In genomic region chr11:96560727-96561126, GRCh38 we compare ENCODE assay signal across 1 cellular context.
DNase-seq lines count a peak whose midpoint lies in the region; ATAC-seq, FAIRE-seq and TF ChIP-seq lines count a peak whose summit lies in the region.
"Not testable (repeated sequence)": the region's sequence is repeated elsewhere in the genome, so short reads cannot be mapped to it uniquely, and the experiment has no call there.

No MANE protein-coding gene starts in this region.

- not testable (repeated sequence) for TF ChIP-seq EP300 in K562 (IDR thresholded peaks at IDR 0.05; ENCODE audit: low read length)

- in situ Hi-C loops in K562 (cut with MboI) = not testable (repeated sequence)

- CTCF ChIA-PET in K562 (lab: Yijun Ruan, JAX; ENCODE audit: low intra/inter-chr PET ratio) = not testable (repeated sequence)

- TF ChIP-seq CTCF in K562 (IDR thresholded peaks at IDR 0.05 in 2 of 3, conservative IDR thresholded peaks at IDR 0.05 in 1 of 3; ENCODE audit: insufficient read depth in 2 of 3, low read depth in 1 of 3, low read length in 3 of 3) = not testable (repeated sequence)

- POLR2A ChIA-PET in K562 (lab: Yijun Ruan, JAX) = not testable (repeated sequence)

- intact Hi-C loops in K562 (cut with micrococcal nuclease) = not testable (repeated sequence)

- H3K9me1 ChIP-seq in K562 (ENCODE audit: control insufficient read depth, insufficient read depth, low read length) = not testable (repeated sequence)

- not testable (repeated sequence) for H3K4me2 ChIP-seq in K562 (ENCODE audit: insufficient read depth, low read length)

- not testable (repeated sequence) for TF ChIP-seq RAD21 in K562 (CRISPR knock-in tag; conservative IDR thresholded peaks at IDR 0.05 in 1 of 2, IDR thresholded peaks at IDR 0.05 in 1 of 2)

- H3K9me3 ChIP-seq in K562 (replicated peaks; ENCODE audit: control insufficient read depth, insufficient read depth, low read depth, low read length) = not testable (repeated sequence)

- DNase-seq in K562 (ENCODE audit: extremely low read depth in 1 of 4, low spot score in 3 of 4) = not testable (repeated sequence)

- WGBS in K562 (ENCODE audit: insufficient coverage, low coverage, missing lambda C conversion rate) = 67% methylated on average over 3 of the region's 3 CpGs

- H3K27ac ChIP-seq in K562 (ENCODE audit: extremely low read depth, low read depth, low read length) = not testable (repeated sequence)

- not testable (repeated sequence) for H3K27me3 ChIP-seq in K562 (ENCODE audit: control insufficient read depth in 2 of 2, insufficient read depth in 2 of 2, low read length in 2 of 2)

- not testable (repeated sequence) for H3K4me3 ChIP-seq in K562

- not testable (repeated sequence) for TF ChIP-seq POLR2A in K562 (conservative IDR thresholded peaks at IDR 0.05)

- H3K4me1 ChIP-seq in K562 (replicated peaks in 1 of 2; ENCODE audit: control insufficient read depth in 2 of 2, insufficient read depth in 2 of 2, low read length in 2 of 2) = not testable (repeated sequence)

- not testable (repeated sequence) for ATAC-seq in K562

- H3K9ac ChIP-seq in K562 (ENCODE audit: insufficient read depth in 1 of 2, low read depth in 2 of 2, low read length in 2 of 2) = not testable (repeated sequence)

- not testable (repeated sequence) for H3K79me2 ChIP-seq in K562 (ENCODE audit: control insufficient read depth, insufficient read depth, low read length)

- not testable (repeated sequence) for H2AFZ ChIP-seq in K562 (ENCODE audit: low read depth, low read length)

- H3K36me3 ChIP-seq in K562 (ENCODE audit: control insufficient read depth, insufficient read depth, low read length) = not testable (repeated sequence)

- FAIRE-seq in K562 (lab: Jason Lieb, UNC) = not testable (repeated sequence)

- BruUV-seq in K562 (replicated peaks; lab: Mats Ljungman, UMichigan) = not testable (repeated sequence)

- H4K20me1 ChIP-seq in K562 (replicated peaks; ENCODE audit: control insufficient read depth, insufficient read depth, low read length) = not testable (repeated sequence)

TF ChIP-seq in K562, 482 proteins besides CTCF, POLR2A, EP300 and RAD21:
- TF ChIP-seq ZNF184 (CRISPR knock-in tag; IDR thresholded peaks at IDR 0.05) (peak; percentile 68; the same call in 1 of the 2 replicates), AFF1 (IDR thresholded peaks at IDR 0.05; ENCODE audit: low read depth in 1 of 2, partially characterized antibody in 2 of 2) (peak in 1 of 2 experiments; percentile 93)
